Comparison of ENCODE assay signal across 7 cellular contexts in the genomic region with DNA sequence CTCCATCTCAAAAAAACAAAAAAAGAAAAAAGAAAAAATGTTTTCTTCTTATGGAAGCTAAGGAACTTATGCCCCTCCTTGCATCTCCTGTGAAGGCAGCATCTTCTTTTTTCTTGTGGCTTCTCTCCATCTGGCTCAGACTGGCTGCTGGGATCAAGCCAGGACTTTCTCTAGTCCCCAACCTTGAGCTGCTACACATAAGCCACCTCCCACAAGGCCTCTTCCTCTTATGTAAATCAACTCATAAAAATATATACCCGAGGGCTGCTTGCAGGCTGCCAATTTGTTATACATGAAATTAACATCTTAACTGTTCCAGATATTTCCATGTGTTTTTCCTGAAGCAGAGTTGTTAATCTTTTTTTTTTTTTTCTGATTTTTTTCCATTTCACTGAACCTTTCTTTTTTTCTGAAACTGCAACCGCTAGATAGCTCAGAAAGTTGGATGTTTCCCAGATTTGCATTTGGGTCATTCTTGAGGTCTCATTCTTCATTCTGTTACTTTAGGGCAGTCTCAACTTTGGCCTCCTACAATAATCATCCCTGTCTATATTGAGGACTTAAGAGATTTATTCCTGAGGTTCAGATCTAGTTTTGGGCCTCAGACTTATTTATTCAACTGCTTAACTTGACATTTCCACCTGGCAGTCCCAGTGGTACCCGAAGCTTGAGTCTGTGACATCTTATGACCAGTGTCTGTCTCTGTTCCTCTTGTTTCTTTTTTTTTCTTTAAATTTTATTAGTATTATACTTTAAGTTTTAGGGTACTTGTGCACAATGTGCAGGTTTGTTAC. TPM values are rescaled to one million over a fixed set of nuclear protein-coding genes. Genes with fewer than 3 reads are reported as not detected.
A peak's percentile ranks its signal among the peaks of the same experiment; 100 is the strongest.
DNase-seq lines count a peak whose midpoint lies in the region; ATAC-seq and TF ChIP-seq lines count a peak whose summit lies in the region.

No MANE protein-coding gene starts in this region.

- H3K4me2 ChIP-seq in SU-DHL-6 (ENCODE audit: low read depth, low read length, poor library complexity, severe bottlenecking), result peak overlapping the region; percentile 97
- H3K4me2 ChIP-seq in smooth muscle cell, result no peak overlapping the region

- H4K20me1 ChIP-seq in SU-DHL-6 (ENCODE audit: low read depth, low read length) (no peaks in the 10 kb centered on the region), smooth muscle cell (ENCODE audit: low read depth) (peaks cover 22% of the 10 kb centered on the region)

- H3K9ac ChIP-seq in SU-DHL-6 (ENCODE audit: low read length), result peak overlapping the region; percentile 23
- H3K9ac ChIP-seq in smooth muscle cell (ENCODE audit: low read depth), result no peak overlapping the region

- 68% methylated on average over 3 of the region's 3 CpGs for WGBS in smooth muscle cell (ENCODE audit: low lambda C conversion rate)

- H3K27ac ChIP-seq in SU-DHL-6 (ENCODE audit: low read depth, low read length), result peak overlapping the region; percentile 62
- no peak overlapping the region for H3K27ac ChIP-seq in smooth muscle cell (ENCODE audit: low read depth)

- H3K9me3 ChIP-seq in SU-DHL-6 (ENCODE audit: insufficient read depth, low read length) (no peaks in the 10 kb centered on the region), smooth muscle cell (replicated peaks; ENCODE audit: low read depth) (no peaks in the 10 kb centered on the region)

- H3K9me2 ChIP-seq in SU-DHL-6 (replicated peaks; ENCODE audit: insufficient read depth, low read length), result no peaks in the 10 kb centered on the region

- ATAC-seq in GM19023 (IDR thresholded peaks at IDR 0.05; ENCODE audit: unreplicated experiment), result peak; percentile 68
- peak; percentile 74 for ATAC-seq in HG02981 (IDR thresholded peaks at IDR 0.05; ENCODE audit: unreplicated experiment)

- H3F3A ChIP-seq in SU-DHL-6 (ENCODE audit: insufficient read depth) (0 out of 2 replicates have a peak, but pooled peaks cover 3% of the 10 kb centered on the region), smooth muscle cell (ENCODE audit: low read depth) (no peaks in the 10 kb centered on the region)

- H3K79me2 ChIP-seq in SU-DHL-6 (ENCODE audit: insufficient read depth, low read length) (peaks cover 85% of the 10 kb centered on the region), smooth muscle cell (ENCODE audit: low read depth) (peaks cover 36% of the 10 kb centered on the region)

- peak; percentile 21 to 35 for DNase-seq in lung microvascular endothelial cell (ENCODE audit: low read depth in 2 of 2)
- no peak for DNase-seq in activated gamma-delta T cell (lab: John Stamatoyannopoulos, UW)
- DNase-seq in smooth muscle cell (lab: John Stamatoyannopoulos, UW; ENCODE audit: unreplicated experiment), result no peak
- no peak for DNase-seq in kidney glomerular epithelial cell (lab: John Stamatoyannopoulos, UW)

- no peaks in the 10 kb centered on the region for H3K4me1 ChIP-seq in smooth muscle cell (ENCODE audit: low read depth)

- no peaks in the 10 kb centered on the region for H3K27me3 ChIP-seq in SU-DHL-6 (ENCODE audit: low read length)
- no peaks in the 10 kb centered on the region for H3K27me3 ChIP-seq in smooth muscle cell (ENCODE audit: low read depth)

- H3K4me3 ChIP-seq in SU-DHL-6 (ENCODE audit: insufficient read depth, low read length, poor library complexity, severe bottlenecking) (peak overlapping the region; percentile 29), smooth muscle cell (no peak overlapping the region)

- no peak for TF ChIP-seq CTCF in SU-DHL-6 (IDR thresholded peaks at IDR 0.05; ENCODE audit: insufficient read depth, low read length, poor library complexity, severe bottlenecking)
- TF ChIP-seq CTCF in smooth muscle cell (IDR thresholded peaks at IDR 0.05; ENCODE audit: borderline replicate concordance, insufficient read depth, poor library complexity, severe bottlenecking), result no peak

- H2AFZ ChIP-seq in SU-DHL-6 (ENCODE audit: low read depth, low read length, severe bottlenecking), result peak overlapping the region; percentile 28
- no peak overlapping the region for H2AFZ ChIP-seq in smooth muscle cell (ENCODE audit: low read depth)

- H3K36me3 ChIP-seq in SU-DHL-6 (ENCODE audit: low read length) (no peaks in the 10 kb centered on the region), smooth muscle cell (ENCODE audit: low read depth) (no peaks in the 10 kb centered on the region)

RNA-seq across cellular contexts. Expression of gene SNX25, which starts 10.3 kb away (rescaled TPM):
- 27.2 and 59.5 TPM in 2 replicates for total RNA-seq in lung microvascular endothelial cell
- 23.6 and 25.5 TPM in 2 replicates for total RNA-seq in smooth muscle cell
- polyA plus RNA-seq in smooth muscle cell, result 12.3 and 16.1 TPM in 2 replicates

RNA-seq across cellular contexts. Expression of gene CFAP97, which starts 15.9 kb away (rescaled TPM):
- total RNA-seq in lung microvascular endothelial cell (17.2 and 27.0 TPM in 2 replicates), smooth muscle cell (19.0 and 28.2 TPM in 2 replicates)
- 11.4 and 15.7 TPM in 2 replicates for polyA plus RNA-seq in smooth muscle cell

Comparison
In these comparisons a context has a peak if more than half of its experiments do, and no peak if none do; other contexts are left out.
1. DNase-seq: peak in lung microvascular endothelial cell (2 of 2); none in activated gamma-delta T cell (single experiment), smooth muscle cell (single experiment) and kidney glomerular epithelial cell (single experiment).